ENCODE assay signal across 8 cellular contexts in the genomic region with DNA sequence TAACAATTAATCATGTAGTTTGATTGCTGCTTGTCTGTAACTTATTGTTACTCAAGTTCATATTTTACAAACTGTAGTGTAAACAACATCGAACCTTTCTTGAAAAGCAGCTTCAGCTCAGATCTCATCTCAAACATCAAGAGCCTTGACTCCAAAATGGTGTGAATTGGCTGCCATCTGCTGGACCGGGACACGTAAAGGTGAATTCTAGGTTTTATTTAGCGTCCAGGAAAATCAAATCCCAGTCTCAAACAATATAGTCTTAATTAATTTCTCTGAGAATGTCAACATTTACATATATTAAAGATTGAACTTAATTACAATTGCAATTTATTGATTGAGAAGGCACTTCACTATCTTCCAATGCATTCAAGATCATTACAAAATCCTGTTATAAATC.
DNase-seq lines count a peak whose midpoint lies in the region; ATAC-seq and TF ChIP-seq lines count a peak whose summit lies in the region.
"Had no signal": no experiment of that assay in that cellular context is flagged by ENCODE, and none has a peak within 500 bp of the region (broad histone marks: within the 10 kb centered on the region; RNA-seq: fewer than 3 reads in every experiment).

No MANE protein-coding gene starts in this region.

- H3K27me3 ChIP-seq in brain microvascular endothelial cell (replicated peaks) (no peaks in the 10 kb centered on the region), neuronal stem cell (ENCODE audit: control insufficient read depth in 3 of 3, insufficient read depth in 3 of 3, low read depth in 1 of 3, low read length in 3 of 3) (no peaks in the 10 kb centered on the region), aorta (ENCODE audit: control insufficient read depth in 1 of 2, insufficient read depth in 2 of 2, low read length in 1 of 2) (no peaks in the 10 kb centered on the region)

- H3K27ac ChIP-seq in HEK293 (ENCODE audit: extremely low read depth, low read depth, low read length) (no peak overlapping the region), brain microvascular endothelial cell (no peak overlapping the region), neuronal stem cell (replicated peaks; ENCODE audit: low read length) (no peak overlapping the region), aorta (ENCODE audit: low read depth in 1 of 2, low read length in 2 of 2) (no peak overlapping the region)

- no peaks in the 10 kb centered on the region for H3K79me1 ChIP-seq in neuronal stem cell (ENCODE audit: low read depth, low read length)

- H3K14ac ChIP-seq in neuronal stem cell (ENCODE audit: low read length), result no peak overlapping the region

- H3K18ac ChIP-seq in neuronal stem cell (ENCODE audit: low read length), result no peak overlapping the region

- H3K4me3 ChIP-seq in HEK293 (ENCODE audit: low read depth, low read length) (no peak overlapping the region), brain microvascular endothelial cell (ENCODE audit: low read depth, low read length) (no peak overlapping the region), neuronal stem cell (ENCODE audit: low read length in 2 of 2) (no peak overlapping the region), aorta (ENCODE audit: low read length in 2 of 2) (no peak overlapping the region), lower leg skin (ENCODE audit: low read depth, poor library complexity, severe bottlenecking) (no peak overlapping the region)

- no peak overlapping the region for H4K8ac ChIP-seq in neuronal stem cell (ENCODE audit: low read depth, low read length)

- DNase-seq in NCI-H2227 treated with DMSO at 0.1 percent for 48 hours (lab: John Stamatoyannopoulos, UW), result peak; percentile 22
- DNase-seq in brain microvascular endothelial cell, result peak; percentile 1
- peak; percentile 31 for DNase-seq in neuronal stem cell (ENCODE audit: low spot score)
- no peak for DNase-seq in aorta
- no peak for DNase-seq in lower leg skin (ENCODE audit: low spot score in 2 of 2)

- WGBS in neuronal stem cell (ENCODE audit: extremely low coverage in 2 of 2, insufficient read length in 2 of 2, insufficient replicate concordance in 1 of 2), 2 donors, result no CpG with 5 or more reads among the region's 4 CpGs
- 30 to 32% methylated on average over 4 of the region's 4 CpGs for WGBS in aorta, 2 donors
- WGBS in lower leg skin, 2 donors, result 28 to 38% methylated on average over 4 of the region's 4 CpGs

- no peak overlapping the region for H2BK120ac ChIP-seq in neuronal stem cell (ENCODE audit: low read depth, low read length)

- no peak for TF ChIP-seq POLR2A in lower leg skin (IDR thresholded peaks at IDR 0.05)

- ATAC-seq in aorta (ENCODE audit: low FRiP score) (no peak), HG03025 (IDR thresholded peaks at IDR 0.05; ENCODE audit: low FRiP score, unreplicated experiment) (no peak)
- ATAC-seq: T-cell had no signal

- no peak overlapping the region for H2AK5ac ChIP-seq in neuronal stem cell (ENCODE audit: low read depth, low read length)

- H3K9ac ChIP-seq in neuronal stem cell (ENCODE audit: low read depth, low read length, poor library complexity), result no peak overlapping the region

- H3K36me3 ChIP-seq in HEK293 (ENCODE audit: control insufficient read depth in 2 of 2, insufficient read depth in 1 of 2, low read length in 2 of 2), result no peaks in the 10 kb centered on the region
- H3K36me3 ChIP-seq in brain microvascular endothelial cell (replicated peaks), result no peaks in the 10 kb centered on the region
- no peaks in the 10 kb centered on the region for H3K36me3 ChIP-seq in neuronal stem cell (replicated peaks in 1 of 2; ENCODE audit: control insufficient read depth in 2 of 2, insufficient read depth in 2 of 2, low read length in 2 of 2)
- no peaks in the 10 kb centered on the region for H3K36me3 ChIP-seq in aorta (ENCODE audit: control insufficient read depth in 1 of 2, insufficient read depth in 2 of 2, low read length in 1 of 2)

- no peaks in the 10 kb centered on the region for H3K4me1 ChIP-seq in HEK293 (ENCODE audit: control insufficient read depth, insufficient read depth, low read length)
- peaks cover 0 to 2% of the 10 kb centered on the region in 2 donors for H3K4me1 ChIP-seq in neuronal stem cell (ENCODE audit: control insufficient read depth in 2 of 2, insufficient read depth in 1 of 2, low read depth in 1 of 2, low read length in 2 of 2)
- H3K4me1 ChIP-seq in aorta (ENCODE audit: control insufficient read depth in 1 of 2, insufficient read depth in 2 of 2, low read length in 2 of 2), result no peaks in the 10 kb centered on the region

- no peak overlapping the region for H3K4ac ChIP-seq in neuronal stem cell (ENCODE audit: low read length)

- TF ChIP-seq CTCF in HEK293 (tag by site-specific recombination; IDR thresholded peaks at IDR 0.05) (no peak), brain microvascular endothelial cell (IDR thresholded peaks at IDR 0.05; ENCODE audit: low read depth, low read length, missing control alignments) (peak; percentile 8), lower leg skin (IDR thresholded peaks at IDR 0.05) (no peak)

- POLR2A ChIA-PET in HEK293 (lab: Yijun Ruan, JAX), result no interaction called here

- H2AFZ ChIP-seq in neuronal stem cell (ENCODE audit: low read length), result no peak overlapping the region

- H3K9me3 ChIP-seq in HEK293 (ENCODE audit: control insufficient read depth, insufficient read depth, low read depth, low read length) (no peaks in the 10 kb centered on the region), neuronal stem cell (replicated peaks in 1 of 2; ENCODE audit: control insufficient read depth in 2 of 2, insufficient read depth in 1 of 2, low read depth in 1 of 2, low read length in 2 of 2) (no peaks in the 10 kb centered on the region), aorta (ENCODE audit: control insufficient read depth, low read length) (no peaks in the 10 kb centered on the region)

- no peak overlapping the region for H2BK5ac ChIP-seq in neuronal stem cell (ENCODE audit: low read length)

- no peak overlapping the region for H4K91ac ChIP-seq in neuronal stem cell (ENCODE audit: low read depth, low read length, poor library complexity)

- intact Hi-C loops in aorta (cut with DNase I), result no loop called here
- intact Hi-C loops in lower leg skin (cut with DNase I; ENCODE audit: low total_unique reads), result no loop called here

- in situ Hi-C loops in brain microvascular endothelial cell (cut with HindIII; ENCODE audit: low pct_ligation_motif_present, low sequenced_read_pairs), result no loop called here

- no peak overlapping the region for H2BK15ac ChIP-seq in neuronal stem cell (ENCODE audit: low read length)

- CTCF ChIA-PET in HEK293 (lab: Yijun Ruan, JAX), result interaction anchor here (0.6 to 1.0 kb wide), 5 partner anchors 38 to 826 kb away, joined by 3 read pairs; no protein-coding TSS in a partner anchor

- no peak overlapping the region for H3K4me2 ChIP-seq in neuronal stem cell (ENCODE audit: insufficient read depth, low read length, poor library complexity, severe bottlenecking)

- no peak overlapping the region for H2BK12ac ChIP-seq in neuronal stem cell (ENCODE audit: low read length)

- H3K23ac ChIP-seq in neuronal stem cell (ENCODE audit: low read depth, low read length, poor library complexity), result no peak overlapping the region

TF ChIP-seq in HEK293, 187 proteins besides CTCF, POLR2A, EP300 and RAD21:
- TF ChIP-seq ZNF658 (tag by site-specific recombination; IDR thresholded peaks at IDR 0.05) (no peak), ZNF175 (tag by site-specific recombination; IDR thresholded peaks at IDR 0.05) (no peak), ZNF654 (tag by site-specific recombination; IDR thresholded peaks at IDR 0.05; ENCODE audit: low read depth) (peak; percentile 11; the same call in 1 of the 2 replicates)
- TF ChIP-seq, protein P1, sequence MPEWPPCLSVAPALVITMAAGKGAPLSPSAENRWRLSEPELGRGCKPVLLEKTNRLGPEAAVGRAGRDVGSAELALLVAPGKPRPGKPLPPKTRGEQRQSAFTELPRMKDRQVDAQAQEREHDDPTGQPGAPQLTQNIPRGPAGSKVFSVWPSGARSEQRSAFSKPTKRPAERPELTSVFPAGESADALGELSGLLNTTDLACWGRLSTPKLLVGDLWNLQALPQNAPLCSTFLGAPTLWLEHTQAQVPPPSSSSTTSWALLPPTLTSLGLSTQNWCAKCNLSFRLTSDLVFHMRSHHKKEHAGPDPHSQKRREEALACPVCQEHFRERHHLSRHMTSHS (tag by site-specific recombination; IDR thresholded peaks at IDR 0.05), result no peak
TF ChIP-seq in HEK293: peak in this region for 1.

Comparison
In these comparisons a context has a peak if more than half of its experiments do, and no peak if none do; other contexts are left out.
1. DNase-seq: peak in NCI-H2227 treated with DMSO at 0.1 percent for 48 hours (single experiment), brain microvascular endothelial cell (single experiment) and neuronal stem cell (single experiment); none in aorta (0 of 2) and lower leg skin (0 of 2).